13 cellular contexts compared by ENCODE assay signal in genomic region chr22:38309614-38310517, GRCh38. TPM values are rescaled to one million over a fixed set of nuclear protein-coding genes. Genes with fewer than 3 reads are reported as not detected.
A peak's percentile ranks its signal among the peaks of the same experiment; 100 is the strongest.
DNase-seq lines count a peak whose midpoint lies in the region; ATAC-seq and TF ChIP-seq lines count a peak whose summit lies in the region.
"Had no signal": no experiment of that assay in that cellular context is flagged by ENCODE, and none has a peak within 500 bp of the region (broad histone marks: within the 10 kb centered on the region; RNA-seq: fewer than 3 reads in every experiment).

No MANE protein-coding gene starts in this region.

- H3K27me3 Mint-ChIP-seq in activated naive CD4-positive, alpha-beta T cell treated with anti-CD3 and anti-CD28 coated beads, Interleukin-2, amount 10 ng/mL, durations not matched to agents 7 days and 5 days, result no peaks in the 10 kb centered on the region
- H3K27me3 Mint-ChIP-seq in naive thymus-derived CD8-positive, alpha-beta T cell, result no peaks in the 10 kb centered on the region

- H3K4me1 ChIP-seq in esophagus (ENCODE audit: control insufficient read depth in 2 of 2, insufficient read depth in 2 of 2, low read length in 1 of 2), result peaks cover 10 to 24% of the 10 kb centered on the region in 2 donors
- H3K4me1 ChIP-seq in vagina, result peaks cover 94% of the 10 kb centered on the region

- H3K27ac Mint-ChIP-seq in activated naive CD4-positive, alpha-beta T cell treated with anti-CD3 and anti-CD28 coated beads, Interleukin-2, amount 10 ng/mL, durations not matched to agents 7 days and 5 days, result peak overlapping the region; percentile 37
- H3K27ac Mint-ChIP-seq in naive thymus-derived CD8-positive, alpha-beta T cell, result peak overlapping the region in 7 of 10 donors; percentile 9 to 97 (median 49)

- H3K9me3 ChIP-seq in esophagus (ENCODE audit: control insufficient read depth in 2 of 2, insufficient read depth in 1 of 2, low read depth in 1 of 2, low read length in 1 of 2) (no peaks in the 10 kb centered on the region), vagina (no peaks in the 10 kb centered on the region)

- CTCF ChIA-PET in activated naive CD4-positive, alpha-beta T cell treated with anti-CD3 and anti-CD28 coated beads, Interleukin-2, amount 10 ng/mL, durations not matched to agents 7 days and 5 days (lab: Charles Lee), result interaction anchor here (0.9 kb wide), 1 partner anchor 257 kb away, joined by 3 read pairs; no protein-coding TSS in a partner anchor

- peak overlapping the region in 1 of 2 donors; percentile 0 for H3K4me3 ChIP-seq in esophagus (ENCODE audit: low read depth in 1 of 2, low read length in 2 of 2)
- H3K4me3 ChIP-seq in vagina, result no peak overlapping the region

- POLR2A ChIA-PET in naive thymus-derived CD8-positive, alpha-beta T cell (lab: Charles Lee), result no interaction called here

- TF ChIP-seq POLR2A in vagina (IDR thresholded peaks at IDR 0.05), result no peak

- H3K9me3 Mint-ChIP-seq in activated naive CD4-positive, alpha-beta T cell treated with anti-CD3 and anti-CD28 coated beads, Interleukin-2, amount 10 ng/mL, durations not matched to agents 7 days and 5 days, result no peaks in the 10 kb centered on the region
- H3K9me3 Mint-ChIP-seq in naive thymus-derived CD8-positive, alpha-beta T cell, result no peaks in the 10 kb centered on the region

- TF ChIP-seq CTCF in vagina (IDR thresholded peaks at IDR 0.05), result no peak

- H3K4me1 Mint-ChIP-seq in activated naive CD4-positive, alpha-beta T cell treated with anti-CD3 and anti-CD28 coated beads, Interleukin-2, amount 10 ng/mL, durations not matched to agents 7 days and 5 days, result peaks cover 64% of the 10 kb centered on the region
- H3K4me1 Mint-ChIP-seq in naive thymus-derived CD8-positive, alpha-beta T cell, result peaks cover 44 to 77% (median 72%) of the 10 kb centered on the region in 4 donors

- peaks cover 3 to 19% of the 10 kb centered on the region in 2 donors for H3K36me3 ChIP-seq in esophagus (ENCODE audit: control insufficient read depth in 2 of 2, insufficient read depth in 2 of 2, low read length in 1 of 2)
- peaks cover 0 to 7% of the 10 kb centered on the region in 2 donors for H3K36me3 ChIP-seq in vagina

- peaks cover 20% of the 10 kb centered on the region for H3K36me3 Mint-ChIP-seq in activated naive CD4-positive, alpha-beta T cell treated with anti-CD3 and anti-CD28 coated beads, Interleukin-2, amount 10 ng/mL, durations not matched to agents 7 days and 5 days
- H3K36me3 Mint-ChIP-seq in naive thymus-derived CD8-positive, alpha-beta T cell, result peaks cover 0 to 32% (median 0%) of the 10 kb centered on the region in 3 donors

- H3K27ac ChIP-seq in esophagus (ENCODE audit: low read depth in 2 of 2, low read length in 1 of 2) (peak overlapping the region; percentile 25 to 72), vagina (peak overlapping the region; percentile 99)

- WGBS in esophagus, 2 donors, result 48 to 54% methylated on average over 18 of the region's 18 CpGs

- intact Hi-C loops in vagina (cut with DNase I), result loop anchor here (10.0 kb wide), 1 partner anchor 45 kb away; no protein-coding TSS in a partner anchor

- DNase-seq in activated naive CD4-positive, alpha-beta T cell treated with anti-CD3 and anti-CD28 coated beads, Interleukin-2, amount 10 ng/mL, durations not matched to agents 7 days and 5 days, result no peak
- DNase-seq in activated naive CD4-positive, alpha-beta T cell treated with anti-CD3 and anti-CD28 coated beads, Interleukin-2, amount 50 U/mL, for 16 hours, result no peak
- no peak for DNase-seq in naive thymus-derived CD8-positive, alpha-beta T cell
- DNase-seq in vagina (ENCODE audit: extremely low spot score in 2 of 2) (no peak), 8988T (no peak), epidermal melanocyte (ENCODE audit: insufficient read length, low spot score) (no peak)
- DNase-seq: ACHN, KBM-7, kidney glomerular epithelial cell, NCI-H345, SW 1271 had no signal

- ATAC-seq in naive thymus-derived CD8-positive, alpha-beta T cell, result no peak
- ATAC-seq in HG02870 (IDR thresholded peaks at IDR 0.05; ENCODE audit: unreplicated experiment), result no peak

- H3K27me3 ChIP-seq in esophagus (ENCODE audit: control insufficient read depth in 1 of 2, insufficient read depth in 2 of 2, low read length in 2 of 2), result no peaks in the 10 kb centered on the region
- no peaks in the 10 kb centered on the region for H3K27me3 ChIP-seq in vagina

- H3K4me3 Mint-ChIP-seq in activated naive CD4-positive, alpha-beta T cell treated with anti-CD3 and anti-CD28 coated beads, Interleukin-2, amount 10 ng/mL, durations not matched to agents 7 days and 5 days, result no peak overlapping the region
- H3K4me3 Mint-ChIP-seq in naive thymus-derived CD8-positive, alpha-beta T cell, result no peak overlapping the region

RNA-seq across cellular contexts. Expression of gene CSNK1E, which starts 7.4 kb away (rescaled TPM):
- 100 to 1,000 TPM in 1 of 2 donors, 10 to 100 TPM in 1; 69.4 to 152 TPM for polyA plus RNA-seq in esophagus
- total RNA-seq in naive thymus-derived CD8-positive, alpha-beta T cell, result 100 to 1,000 TPM; 113 to 116 TPM
- polyA plus RNA-seq in naive thymus-derived CD8-positive, alpha-beta T cell, result 10 to 100 TPM in 2 of 3 donors, 1 to 10 TPM in 1; 9.1 to 16.1 (median 15.0) TPM
- 162 TPM for total RNA-seq in vagina

RNA-seq across cellular contexts. Expression of gene TMEM184B, which starts 37.1 kb away (rescaled TPM):
- polyA plus RNA-seq in esophagus, result 10 to 100 TPM; 10.8 to 14.4 TPM
- 10 to 100 TPM; 25.5 to 26.8 TPM for total RNA-seq in naive thymus-derived CD8-positive, alpha-beta T cell
- polyA plus RNA-seq in naive thymus-derived CD8-positive, alpha-beta T cell, result 10 to 100 TPM in 1 of 3 donors, 1 to 10 TPM in 2; 5.1 to 13.0 (median 5.4) TPM
- 50.8 TPM for total RNA-seq in vagina
